Comparison of ENCODE assay signal across 18 cellular contexts in genomic region chrX:9526965-9527364, GRCh38.
"Had no signal": no experiment of that assay in that cellular context is flagged by ENCODE, and none has a peak within 500 bp of the region (broad histone marks: within the 10 kb centered on the region; RNA-seq: fewer than 3 reads in every experiment).

No MANE protein-coding gene starts in this region.

- H3K36me3 ChIP-seq: adrenal gland, esophagus squamous epithelium, right lobe of liver, suprapubic skin had no signal

- H3K27me3 ChIP-seq: adrenal gland, esophagus squamous epithelium, right lobe of liver, suprapubic skin had no signal

- H3K36me3 Mint-ChIP-seq: activated naive CD4-positive, alpha-beta T cell treated with anti-CD3 and anti-CD28 coated beads, Interleukin-2, amount 50 U/mL, for 24 hours; naive thymus-derived CD8-positive, alpha-beta T cell; type B pancreatic cell had no signal

- H3K4me3 ChIP-seq: adrenal gland, esophagus squamous epithelium, psoas muscle, right lobe of liver, suprapubic skin had no signal

- H3K9me3 Mint-ChIP-seq: activated naive CD4-positive, alpha-beta T cell treated with anti-CD3 and anti-CD28 coated beads, Interleukin-2, amount 50 U/mL, for 24 hours; activated T-helper 2 cell treated with anti-CD3 and anti-CD28 coated beads, Interferon-gamma antibody, Interleukin-2, Interleukin-4, amounts not matched to agents 10 μg/mL and 5 μg/mL and 100 μg/mL, durations not matched to agents 14 hours and 24 hours and 36 hours; memory B cell; naive thymus-derived CD8-positive, alpha-beta T cell; type B pancreatic cell had no signal

- H3K27me3 Mint-ChIP-seq: activated naive CD4-positive, alpha-beta T cell treated with anti-CD3 and anti-CD28 coated beads, Interleukin-2, amount 50 U/mL, for 24 hours; memory B cell; naive thymus-derived CD8-positive, alpha-beta T cell; type B pancreatic cell had no signal

- ATAC-seq: left ventricle myocardium superior; naive thymus-derived CD8-positive, alpha-beta T cell; psoas muscle; right lobe of liver; stimulated activated naive CD8-positive, alpha-beta T cell treated with anti-CD3 and anti-CD28 coated beads, Interleukin-15, Interleukin-2, amounts not matched to agents 100 U/mL and 50 U/mL, for 24 hours had no signal

- H3K4me1 ChIP-seq: psoas muscle, suprapubic skin had no signal

- H3K9me3 ChIP-seq: adrenal gland, esophagus squamous epithelium, psoas muscle, right lobe of liver, suprapubic skin had no signal

- H3K27ac ChIP-seq: adrenal gland, esophagus squamous epithelium, psoas muscle, right lobe of liver, suprapubic skin had no signal

- H3K4me3 Mint-ChIP-seq: type B pancreatic cell had no signal

- H3K27ac Mint-ChIP-seq: activated naive CD4-positive, alpha-beta T cell treated with anti-CD3 and anti-CD28 coated beads, Interleukin-2, amount 50 U/mL, for 24 hours; activated T-helper 2 cell treated with anti-CD3 and anti-CD28 coated beads, Interferon-gamma antibody, Interleukin-2, Interleukin-4, amounts not matched to agents 10 μg/mL and 5 μg/mL and 100 μg/mL, durations not matched to agents 14 hours and 24 hours and 36 hours; type B pancreatic cell had no signal

- DNase-seq: activated CD4-positive, alpha-beta T cell treated with anti-CD3 and anti-CD28 coated beads, Interleukin-2, amount 50 U/mL, for 4 hours; activated CD4-positive, CD25-positive, alpha-beta regulatory T cell treated with anti-CD3 and anti-CD28 coated beads, Interleukin-2, amount 50 U/mL, for 72 hours; adrenal gland; esophagus squamous epithelium; foreskin fibroblast; glutamatergic neuron; hypothalamus; left ventricle myocardium superior; naive thymus-derived CD8-positive, alpha-beta T cell; psoas muscle; right lobe of liver; stimulated activated naive CD8-positive, alpha-beta T cell treated with anti-CD3 and anti-CD28 coated beads, Interleukin-15, Interleukin-2, amounts not matched to agents 100 U/mL and 50 U/mL, for 24 hours; T-helper 9 cell had no signal
